ENCODE assay signal across 1 cellular context in genomic region chr14:23275412-23275811, GRCh38.
A peak's percentile ranks its signal among the peaks of the same experiment; 100 is the strongest.
TF ChIP-seq lines count a peak whose summit lies in the region.

No MANE protein-coding gene starts in this region.

TF ChIP-seq in HEK293, 187 proteins besides CTCF, POLR2A, EP300 and RAD21 (continued from another document):
- no peak for TF ChIP-seq ZNF26 (tag by site-specific recombination; IDR thresholded peaks at IDR 0.05)
- no peak for TF ChIP-seq PATZ1 (tag by site-specific recombination; IDR thresholded peaks at IDR 0.05)
- no peak for TF ChIP-seq ZNF10 (tag by site-specific recombination; IDR thresholded peaks at IDR 0.05)
- TF ChIP-seq PRDM1 (tag by site-specific recombination; IDR thresholded peaks at IDR 0.05): no peak
- peak; percentile 51; the same call in 1 of the 2 replicates for TF ChIP-seq EGR2 (tag by site-specific recombination; IDR thresholded peaks at IDR 0.05; ENCODE audit: low read depth)
- TF ChIP-seq ZNF394 (tag by site-specific recombination; IDR thresholded peaks at IDR 0.05; ENCODE audit: borderline replicate concordance): no peak
- TF ChIP-seq ZNF174 (tag by site-specific recombination; IDR thresholded peaks at IDR 0.05): no peak
- TF ChIP-seq, protein P1, sequence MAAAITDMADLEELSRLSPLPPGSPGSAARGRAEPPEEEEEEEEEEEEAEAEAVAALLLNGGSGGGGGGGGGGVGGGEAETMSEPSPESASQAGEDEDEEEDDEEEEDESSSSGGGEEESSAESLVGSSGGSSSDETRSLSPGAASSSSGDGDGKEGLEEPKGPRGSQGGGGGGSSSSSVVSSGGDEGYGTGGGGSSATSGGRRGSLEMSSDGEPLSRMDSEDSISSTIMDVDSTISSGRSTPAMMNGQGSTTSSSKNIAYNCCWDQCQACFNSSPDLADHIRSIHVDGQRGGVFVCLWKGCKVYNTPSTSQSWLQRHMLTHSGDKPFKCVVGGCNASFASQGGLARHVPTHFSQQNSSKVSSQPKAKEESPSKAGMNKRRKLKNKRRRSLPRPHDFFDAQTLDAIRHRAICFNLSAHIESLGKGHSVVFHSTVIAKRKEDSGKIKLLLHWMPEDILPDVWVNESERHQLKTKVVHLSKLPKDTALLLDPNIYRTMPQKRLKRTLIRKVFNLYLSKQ (tag by site-specific recombination; IDR thresholded peaks at IDR 0.05; ENCODE audit: borderline replicate concordance): no peak
- TF ChIP-seq, protein P2, sequence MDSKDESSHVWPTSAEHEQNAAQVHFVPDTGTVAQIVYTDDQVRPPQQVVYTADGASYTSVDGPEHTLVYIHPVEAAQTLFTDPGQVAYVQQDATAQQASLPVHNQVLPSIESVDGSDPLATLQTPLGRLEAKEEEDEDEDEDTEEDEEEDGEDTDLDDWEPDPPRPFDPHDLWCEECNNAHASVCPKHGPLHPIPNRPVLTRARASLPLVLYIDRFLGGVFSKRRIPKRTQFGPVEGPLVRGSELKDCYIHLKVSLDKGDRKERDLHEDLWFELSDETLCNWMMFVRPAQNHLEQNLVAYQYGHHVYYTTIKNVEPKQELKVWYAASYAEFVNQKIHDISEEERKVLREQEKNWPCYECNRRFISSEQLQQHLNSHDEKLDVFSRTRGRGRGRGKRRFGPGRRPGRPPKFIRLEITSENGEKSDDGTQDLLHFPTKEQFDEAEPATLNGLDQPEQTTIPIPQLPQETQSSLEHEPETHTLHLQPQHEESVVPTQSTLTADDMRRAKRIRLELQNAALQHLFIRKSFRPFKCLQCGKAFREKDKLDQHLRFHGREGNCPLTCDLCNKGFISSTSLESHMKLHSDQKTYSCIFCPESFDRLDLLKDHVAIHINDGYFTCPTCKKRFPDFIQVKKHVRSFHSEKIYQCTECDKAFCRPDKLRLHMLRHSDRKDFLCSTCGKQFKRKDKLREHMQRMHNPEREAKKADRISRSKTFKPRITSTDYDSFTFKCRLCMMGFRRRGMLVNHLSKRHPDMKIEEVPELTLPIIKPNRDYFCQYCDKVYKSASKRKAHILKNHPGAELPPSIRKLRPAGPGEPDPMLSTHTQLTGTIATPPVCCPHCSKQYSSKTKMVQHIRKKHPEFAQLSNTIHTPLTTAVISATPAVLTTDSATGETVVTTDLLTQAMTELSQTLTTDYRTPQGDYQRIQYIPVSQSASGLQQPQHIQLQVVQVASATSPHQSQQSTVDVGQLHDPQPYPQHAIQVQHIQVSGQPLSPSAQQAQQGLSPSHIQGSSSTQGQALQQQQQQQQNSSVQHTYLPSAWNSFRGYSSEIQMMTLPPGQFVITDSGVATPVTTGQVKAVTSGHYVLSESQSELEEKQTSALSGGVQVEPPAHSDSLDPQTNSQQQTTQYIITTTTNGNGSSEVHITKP (tag by site-specific recombination; IDR thresholded peaks at IDR 0.05): no peak
TF ChIP-seq in HEK293: peak in this region for 2.
